In genomic region chr18:54222922-54223567, GRCh38 we compare ENCODE assay signal across 8 cellular contexts. TPM values are rescaled to one million over a fixed set of nuclear protein-coding genes. Genes with fewer than 3 reads are reported as not detected.
DNase-seq lines count a peak whose midpoint lies in the region; ATAC-seq and TF ChIP-seq lines count a peak whose summit lies in the region.

No MANE protein-coding gene starts in this region.

- DNase-seq in CD14-positive monocyte (ENCODE audit: low spot score) (no peak), natural killer cell (peak; percentile 25), SW 1271 (lab: John Stamatoyannopoulos, UW) (no peak), GF-D8 (lab: John Stamatoyannopoulos, UW) (no peak)
- peak; percentile 82 for DNase-seq in central memory CD4-positive, alpha-beta T cell

- H3K9me3 Mint-ChIP-seq in CD14-positive monocyte (peaks cover 0 to 3% (median 0%) of the 10 kb centered on the region in 7 donors), natural killer cell (no peaks in the 10 kb centered on the region)

- no peaks in the 10 kb centered on the region; the same call in 1 of the 2 replicates for H3K36me3 ChIP-seq in SU-DHL-6 (ENCODE audit: low read length)

- H3K36me3 Mint-ChIP-seq in CD14-positive monocyte, result peaks cover 5 to 13% of the 10 kb centered on the region in 2 donors
- H3K36me3 Mint-ChIP-seq in natural killer cell, result no peaks in the 10 kb centered on the region

- peak overlapping the region; percentile 86 for H3K4me2 ChIP-seq in SU-DHL-6 (ENCODE audit: low read depth, low read length, poor library complexity, severe bottlenecking)

- intact Hi-C loops in CD14-positive monocyte (cut with micrococcal nuclease) (loop anchor here (5.0 to 10.0 kb wide), 2 partner anchors 132 to 134 kb away; partner anchors contain the start of genes C18orf54 (in 2 of the 2) and STARD6 (in 2 of the 2)), natural killer cell (cut with micrococcal nuclease) (no loop called here)

- peaks cover 54% of the 10 kb centered on the region for H3K4me1 Mint-ChIP-seq in CD14-positive monocyte
- H3K4me1 Mint-ChIP-seq in natural killer cell, result peaks cover 48 to 57% of the 10 kb centered on the region in 2 donors

- peaks cover 58% of the 10 kb centered on the region for H3K79me2 ChIP-seq in SU-DHL-6 (ENCODE audit: insufficient read depth, low read length)

- H3K4me3 Mint-ChIP-seq in CD14-positive monocyte, result peak overlapping the region; percentile 92 to 93
- H3K4me3 Mint-ChIP-seq in natural killer cell, result peak overlapping the region; percentile 94

- H3K27me3 Mint-ChIP-seq in CD14-positive monocyte (ENCODE audit: low read depth in 3 of 3) (peaks cover 0 to 2% (median 0%) of the 10 kb centered on the region in 3 donors), natural killer cell (ENCODE audit: low read depth in 2 of 2) (no peaks in the 10 kb centered on the region)

- ATAC-seq in GM19023 (IDR thresholded peaks at IDR 0.05; ENCODE audit: unreplicated experiment) (peak; percentile 21), HG03135 (IDR thresholded peaks at IDR 0.05; ENCODE audit: unreplicated experiment) (peak; percentile 32), natural killer cell (peak; percentile 22 to 40 (median 32))

- H3K9me3 ChIP-seq in SU-DHL-6 (ENCODE audit: insufficient read depth, low read length), result no peaks in the 10 kb centered on the region

- 0 out of 2 replicates have a peak, but pooled peaks cover 4% of the 10 kb centered on the region for H4K20me1 ChIP-seq in SU-DHL-6 (ENCODE audit: low read depth, low read length)

- no peaks in the 10 kb centered on the region for H3K9me2 ChIP-seq in SU-DHL-6 (replicated peaks; ENCODE audit: insufficient read depth, low read length)

- no peak overlapping the region for H2AFZ ChIP-seq in SU-DHL-6 (ENCODE audit: low read depth, low read length, severe bottlenecking)

- TF ChIP-seq CTCF in CD14-positive monocyte (IDR thresholded peaks at IDR 0.05) (peak; percentile 56), SU-DHL-6 (IDR thresholded peaks at IDR 0.05; ENCODE audit: insufficient read depth, low read length, poor library complexity, severe bottlenecking) (peak; percentile 55), natural killer cell (IDR thresholded peaks at IDR 0.05) (no peak)

- peak overlapping the region; percentile 70 for H3K9ac ChIP-seq in SU-DHL-6 (ENCODE audit: low read length)

- no peaks in the 10 kb centered on the region for H3K27me3 ChIP-seq in SU-DHL-6 (ENCODE audit: low read length)

- H3K27ac ChIP-seq in SU-DHL-6 (ENCODE audit: low read depth, low read length), result peak overlapping the region; percentile 93

- H3K4me3 ChIP-seq in SU-DHL-6 (ENCODE audit: insufficient read depth, low read length, poor library complexity, severe bottlenecking), result peak overlapping the region; percentile 54

- peak overlapping the region; percentile 85 to 96 (median 91) for H3K27ac Mint-ChIP-seq in CD14-positive monocyte
- H3K27ac Mint-ChIP-seq in natural killer cell, result peak overlapping the region; percentile 87 to 98

- H3F3A ChIP-seq in SU-DHL-6 (ENCODE audit: insufficient read depth), result peaks cover 56% of the 10 kb centered on the region

RNA-seq across cellular contexts. Expression of gene MBD2, which starts 1.4 kb away (rescaled TPM):
- 10 to 100 TPM; 11.6 to 25.2 TPM for polyA plus RNA-seq in CD14-positive monocyte
- total RNA-seq in natural killer cell, result 100 to 1,000 TPM in 1 of 3 donors, 10 to 100 TPM in 2; 74.8 to 107 (median 92.3) TPM

RNA-seq across cellular contexts. Expression of gene POLI, which starts 46.3 kb away (rescaled TPM):
- polyA plus RNA-seq in CD14-positive monocyte, result 1 to 10 TPM; 4.9 to 6.5 TPM
- 10 to 100 TPM; 20.0 to 31.3 (median 23.9) TPM for total RNA-seq in natural killer cell

Comparison
In these comparisons a context has a peak if more than half of its experiments do, and no peak if none do; other contexts are left out.
1. DNase-seq: peak in central memory CD4-positive, alpha-beta T cell (single experiment) and natural killer cell (single experiment); none in CD14-positive monocyte (single experiment), SW 1271 (0 of 2) and GF-D8 (single experiment).
2. Peak in every context shown above with its lines, with median percentiles within 50 percentile points of each other: ATAC-seq.